8 cellular contexts compared by ENCODE assay signal in the genomic region with DNA sequence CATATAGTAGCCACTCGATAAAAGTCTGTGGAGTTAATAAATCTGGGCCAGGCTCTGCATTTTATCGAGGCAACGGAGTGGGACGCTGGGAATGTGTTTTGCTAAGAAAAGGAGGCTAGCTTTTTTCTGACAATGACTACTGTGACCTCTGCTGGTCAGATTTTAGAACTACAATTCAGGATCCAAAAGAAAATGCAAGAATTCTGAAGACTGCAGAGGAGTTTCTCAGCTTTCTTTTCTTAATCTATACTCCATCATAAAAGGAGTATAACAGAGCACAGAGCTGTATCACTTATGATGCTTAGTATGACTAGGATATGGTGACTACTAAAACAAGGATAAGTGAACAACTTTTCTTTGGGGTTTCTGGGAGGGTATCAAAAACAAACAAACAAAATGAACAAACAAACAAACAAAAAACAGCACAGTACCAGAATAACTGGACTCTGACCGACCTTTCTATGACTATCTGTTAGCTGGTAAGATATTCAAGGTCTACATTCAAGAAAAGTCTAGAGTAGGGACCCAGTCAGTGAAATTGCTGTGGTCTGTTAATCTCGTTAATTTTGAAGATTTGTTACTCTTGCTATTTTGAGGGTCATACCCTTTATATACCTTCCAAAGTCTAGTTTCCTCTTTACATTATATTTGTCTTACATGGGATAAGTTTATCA. TPM values are rescaled to one million over a fixed set of nuclear protein-coding genes. Genes with fewer than 3 reads are reported as not detected.
DNase-seq lines count a peak whose midpoint lies in the region; ATAC-seq and TF ChIP-seq lines count a peak whose summit lies in the region.

No MANE protein-coding gene starts in this region.

- peak; percentile 69 for DNase-seq in activated CD4-positive, alpha-beta T cell treated with anti-CD3 and anti-CD28 coated beads, Interleukin-2, amount 10 ng/mL, durations not matched to agents 24 days and 14 days
- DNase-seq in activated CD4-positive, alpha-beta T cell treated with anti-CD3 and anti-CD28 coated beads for 4 hours, result no peak
- peak; percentile 9 for DNase-seq in KG1 (lab: John Stamatoyannopoulos, UW)
- peak; percentile 30 for DNase-seq in RPMI8226
- DNase-seq in mucosa of gallbladder (ENCODE audit: low spot score), result no peak
- no peak for DNase-seq in activated naive CD4-positive, alpha-beta T cell (lab: John Stamatoyannopoulos, UW)

- H3K4me1 Mint-ChIP-seq in activated CD4-positive, alpha-beta T cell treated with anti-CD3 and anti-CD28 coated beads, Interleukin-2, amount 10 ng/mL, durations not matched to agents 24 days and 14 days, result no peaks in the 10 kb centered on the region
- H3K4me1 Mint-ChIP-seq in nephron, result peaks cover 10% of the 10 kb centered on the region

- peaks cover 17% of the 10 kb centered on the region for H3K27me3 Mint-ChIP-seq in activated CD4-positive, alpha-beta T cell treated with anti-CD3 and anti-CD28 coated beads, Interleukin-2, amount 10 ng/mL, durations not matched to agents 24 days and 14 days
- H3K27me3 Mint-ChIP-seq in nephron (ENCODE audit: low read depth), result no peaks in the 10 kb centered on the region

- TF ChIP-seq CTCF in nephron (IDR thresholded peaks at IDR 0.05; ENCODE audit: unreplicated experiment in 3 of 3), result peak; percentile 62 to 73 (median 72)

- H3K9me3 Mint-ChIP-seq in activated CD4-positive, alpha-beta T cell treated with anti-CD3 and anti-CD28 coated beads, Interleukin-2, amount 10 ng/mL, durations not matched to agents 24 days and 14 days, result no peaks in the 10 kb centered on the region
- H3K9me3 Mint-ChIP-seq in nephron, result no peaks in the 10 kb centered on the region

- no peak overlapping the region for H3K27ac Mint-ChIP-seq in activated CD4-positive, alpha-beta T cell treated with anti-CD3 and anti-CD28 coated beads, Interleukin-2, amount 10 ng/mL, durations not matched to agents 24 days and 14 days
- peak overlapping the region; percentile 9 to 26 (median 23) for H3K27ac Mint-ChIP-seq in nephron

- no peaks in the 10 kb centered on the region for H3K36me3 Mint-ChIP-seq in activated CD4-positive, alpha-beta T cell treated with anti-CD3 and anti-CD28 coated beads, Interleukin-2, amount 10 ng/mL, durations not matched to agents 24 days and 14 days (ENCODE audit: low read depth)
- H3K36me3 Mint-ChIP-seq in nephron (ENCODE audit: low read depth), result peaks cover 31% of the 10 kb centered on the region

- ATAC-seq in esophagus mucosa, result peak; percentile 63

- intact Hi-C loops in activated CD4-positive, alpha-beta T cell treated with anti-CD3 and anti-CD28 coated beads, Interleukin-2, amount 10 ng/mL, durations not matched to agents 24 days and 14 days (cut with micrococcal nuclease), result loop anchor here (1.0 to 10.0 kb wide), 3 partner anchors 152 to 1341 kb away; no protein-coding TSS in a partner anchor

- no peak overlapping the region for H3K4me3 Mint-ChIP-seq in activated CD4-positive, alpha-beta T cell treated with anti-CD3 and anti-CD28 coated beads, Interleukin-2, amount 10 ng/mL, durations not matched to agents 24 days and 14 days
- H3K4me3 Mint-ChIP-seq in nephron, result no peak overlapping the region

RNA-seq across cellular contexts. Expression of gene CER1, which starts 46.2 kb away (rescaled TPM):
- total RNA-seq in activated CD4-positive, alpha-beta T cell treated with anti-CD3 and anti-CD28 coated beads, Interleukin-2, amount 10 ng/mL, durations not matched to agents 24 days and 14 days, result not detected in 2 replicates
- total RNA-seq in esophagus mucosa (not detected), mucosa of gallbladder (not detected)

Comparison
In these comparisons a context has a peak if more than half of its experiments do, and no peak if none do; other contexts are left out.
1. DNase-seq: peak in activated CD4-positive, alpha-beta T cell treated with anti-CD3 and anti-CD28 coated beads, Interleukin-2, amount 10 ng/mL, durations not matched to agents 24 days and 14 days (single experiment), KG1 (single experiment) and RPMI8226 (single experiment); none in activated CD4-positive, alpha-beta T cell treated with anti-CD3 and anti-CD28 coated beads for 4 hours (0 of 2), mucosa of gallbladder (single experiment) and activated naive CD4-positive, alpha-beta T cell (0 of 4).